In the genomic region with DNA sequence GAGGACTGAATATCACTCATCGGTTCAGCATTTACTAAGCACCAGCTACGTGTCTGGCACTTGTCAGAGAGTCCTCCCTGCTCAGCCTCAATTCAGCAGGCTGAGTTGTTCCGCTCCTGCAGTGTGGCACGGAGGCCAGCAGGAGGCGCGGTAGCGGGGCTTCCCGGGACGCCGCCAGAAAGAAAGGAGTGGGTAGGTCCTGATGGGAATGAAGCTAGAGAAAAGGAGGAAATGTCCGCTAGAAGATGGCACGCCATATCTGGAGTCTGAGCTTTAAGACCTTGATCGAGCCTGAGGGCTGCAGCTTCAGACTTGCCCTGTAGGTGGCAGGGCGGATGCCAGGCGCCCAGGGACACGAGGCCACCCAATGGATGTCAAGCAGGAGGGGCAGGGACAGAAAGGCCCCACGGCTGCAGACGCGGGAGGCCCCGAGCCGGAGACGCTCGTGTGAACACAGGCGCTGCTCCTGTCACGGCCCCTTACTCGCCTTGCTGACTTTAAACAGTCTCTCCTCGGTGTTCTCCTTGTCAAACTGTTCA, we compare ENCODE assay signal across 1 cellular context.
A peak's percentile ranks its signal among the peaks of the same experiment; 100 is the strongest.
TF ChIP-seq lines count a peak whose summit lies in the region.

No MANE protein-coding gene starts in this region.

TF ChIP-seq in WTC11, 78 proteins besides CTCF, POLR2A, EP300 and RAD21 (continued from another document):
- TF ChIP-seq, protein P1, sequence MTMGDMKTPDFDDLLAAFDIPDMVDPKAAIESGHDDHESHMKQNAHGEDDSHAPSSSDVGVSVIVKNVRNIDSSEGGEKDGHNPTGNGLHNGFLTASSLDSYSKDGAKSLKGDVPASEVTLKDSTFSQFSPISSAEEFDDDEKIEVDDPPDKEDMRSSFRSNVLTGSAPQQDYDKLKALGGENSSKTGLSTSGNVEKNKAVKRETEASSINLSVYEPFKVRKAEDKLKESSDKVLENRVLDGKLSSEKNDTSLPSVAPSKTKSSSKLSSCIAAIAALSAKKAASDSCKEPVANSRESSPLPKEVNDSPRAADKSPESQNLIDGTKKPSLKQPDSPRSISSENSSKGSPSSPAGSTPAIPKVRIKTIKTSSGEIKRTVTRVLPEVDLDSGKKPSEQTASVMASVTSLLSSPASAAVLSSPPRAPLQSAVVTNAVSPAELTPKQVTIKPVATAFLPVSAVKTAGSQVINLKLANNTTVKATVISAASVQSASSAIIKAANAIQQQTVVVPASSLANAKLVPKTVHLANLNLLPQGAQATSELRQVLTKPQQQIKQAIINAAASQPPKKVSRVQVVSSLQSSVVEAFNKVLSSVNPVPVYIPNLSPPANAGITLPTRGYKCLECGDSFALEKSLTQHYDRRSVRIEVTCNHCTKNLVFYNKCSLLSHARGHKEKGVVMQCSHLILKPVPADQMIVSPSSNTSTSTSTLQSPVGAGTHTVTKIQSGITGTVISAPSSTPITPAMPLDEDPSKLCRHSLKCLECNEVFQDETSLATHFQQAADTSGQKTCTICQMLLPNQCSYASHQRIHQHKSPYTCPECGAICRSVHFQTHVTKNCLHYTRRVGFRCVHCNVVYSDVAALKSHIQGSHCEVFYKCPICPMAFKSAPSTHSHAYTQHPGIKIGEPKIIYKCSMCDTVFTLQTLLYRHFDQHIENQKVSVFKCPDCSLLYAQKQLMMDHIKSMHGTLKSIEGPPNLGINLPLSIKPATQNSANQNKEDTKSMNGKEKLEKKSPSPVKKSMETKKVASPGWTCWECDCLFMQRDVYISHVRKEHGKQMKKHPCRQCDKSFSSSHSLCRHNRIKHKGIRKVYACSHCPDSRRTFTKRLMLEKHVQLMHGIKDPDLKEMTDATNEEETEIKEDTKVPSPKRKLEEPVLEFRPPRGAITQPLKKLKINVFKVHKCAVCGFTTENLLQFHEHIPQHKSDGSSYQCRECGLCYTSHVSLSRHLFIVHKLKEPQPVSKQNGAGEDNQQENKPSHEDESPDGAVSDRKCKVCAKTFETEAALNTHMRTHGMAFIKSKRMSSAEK (CRISPR knock-in tag; IDR thresholded peaks at IDR 0.05; ENCODE audit: borderline replicate concordance), result no peak
- TF ChIP-seq FOXK1 (CRISPR knock-in tag; IDR thresholded peaks at IDR 0.05) (peak; percentile 57; the same call in 1 of the 2 replicates), ZNF671 (CRISPR knock-in tag; IDR thresholded peaks at IDR 0.05) (no peak), ZNF232 (CRISPR knock-in tag; IDR thresholded peaks at IDR 0.05) (peak; percentile 76; the same call in 1 of the 2 replicates), ZNF416 (CRISPR knock-in tag; IDR thresholded peaks at IDR 0.05) (0 out of 2 replicates have a peak, but pooled peaks have one; percentile 62), NFYB (CRISPR knock-in tag; conservative IDR thresholded peaks at IDR 0.05; ENCODE audit: low read depth) (no peak), GABPB1 (CRISPR knock-in tag; IDR thresholded peaks at IDR 0.05) (peak; percentile 46; the same call in 1 of the 2 replicates)
- TF ChIP-seq, protein P2, sequence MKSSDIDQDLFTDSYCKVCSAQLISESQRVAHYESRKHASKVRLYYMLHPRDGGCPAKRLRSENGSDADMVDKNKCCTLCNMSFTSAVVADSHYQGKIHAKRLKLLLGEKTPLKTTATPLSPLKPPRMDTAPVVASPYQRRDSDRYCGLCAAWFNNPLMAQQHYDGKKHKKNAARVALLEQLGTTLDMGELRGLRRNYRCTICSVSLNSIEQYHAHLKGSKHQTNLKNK (CRISPR knock-in tag; IDR thresholded peaks at IDR 0.05), result no peak
- TF ChIP-seq, protein P3, sequence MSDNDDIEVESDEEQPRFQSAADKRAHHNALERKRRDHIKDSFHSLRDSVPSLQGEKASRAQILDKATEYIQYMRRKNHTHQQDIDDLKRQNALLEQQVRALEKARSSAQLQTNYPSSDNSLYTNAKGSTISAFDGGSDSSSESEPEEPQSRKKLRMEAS (CRISPR knock-in tag; IDR thresholded peaks at IDR 0.05), result peak; percentile 89
